Comparison of ENCODE assay signal across 1 cellular context in the genomic region with DNA sequence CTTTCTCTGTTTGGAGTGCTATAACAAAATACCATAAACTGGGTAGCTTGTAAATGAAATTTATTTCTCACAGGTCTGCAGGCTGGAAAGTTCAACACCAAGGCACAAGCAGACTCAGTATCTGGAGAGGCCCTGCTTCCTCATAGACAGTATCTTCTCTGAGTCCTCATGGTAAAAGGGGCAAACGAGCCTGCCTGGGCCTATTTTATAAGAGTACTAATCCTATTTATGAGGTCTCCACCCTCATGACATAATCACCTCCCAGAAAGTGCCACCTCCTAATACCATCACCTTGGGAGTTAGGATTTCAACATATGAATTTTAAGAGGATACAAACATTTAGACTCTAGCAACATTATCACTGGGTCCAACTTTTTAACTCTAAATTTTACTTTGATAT.
TF ChIP-seq lines count a peak whose summit lies in the region.

No MANE protein-coding gene starts in this region.

TF ChIP-seq in HCT116, 20 proteins besides CTCF, POLR2A, EP300 and RAD21 (continued from another document):
- TF ChIP-seq, protein P1, sequence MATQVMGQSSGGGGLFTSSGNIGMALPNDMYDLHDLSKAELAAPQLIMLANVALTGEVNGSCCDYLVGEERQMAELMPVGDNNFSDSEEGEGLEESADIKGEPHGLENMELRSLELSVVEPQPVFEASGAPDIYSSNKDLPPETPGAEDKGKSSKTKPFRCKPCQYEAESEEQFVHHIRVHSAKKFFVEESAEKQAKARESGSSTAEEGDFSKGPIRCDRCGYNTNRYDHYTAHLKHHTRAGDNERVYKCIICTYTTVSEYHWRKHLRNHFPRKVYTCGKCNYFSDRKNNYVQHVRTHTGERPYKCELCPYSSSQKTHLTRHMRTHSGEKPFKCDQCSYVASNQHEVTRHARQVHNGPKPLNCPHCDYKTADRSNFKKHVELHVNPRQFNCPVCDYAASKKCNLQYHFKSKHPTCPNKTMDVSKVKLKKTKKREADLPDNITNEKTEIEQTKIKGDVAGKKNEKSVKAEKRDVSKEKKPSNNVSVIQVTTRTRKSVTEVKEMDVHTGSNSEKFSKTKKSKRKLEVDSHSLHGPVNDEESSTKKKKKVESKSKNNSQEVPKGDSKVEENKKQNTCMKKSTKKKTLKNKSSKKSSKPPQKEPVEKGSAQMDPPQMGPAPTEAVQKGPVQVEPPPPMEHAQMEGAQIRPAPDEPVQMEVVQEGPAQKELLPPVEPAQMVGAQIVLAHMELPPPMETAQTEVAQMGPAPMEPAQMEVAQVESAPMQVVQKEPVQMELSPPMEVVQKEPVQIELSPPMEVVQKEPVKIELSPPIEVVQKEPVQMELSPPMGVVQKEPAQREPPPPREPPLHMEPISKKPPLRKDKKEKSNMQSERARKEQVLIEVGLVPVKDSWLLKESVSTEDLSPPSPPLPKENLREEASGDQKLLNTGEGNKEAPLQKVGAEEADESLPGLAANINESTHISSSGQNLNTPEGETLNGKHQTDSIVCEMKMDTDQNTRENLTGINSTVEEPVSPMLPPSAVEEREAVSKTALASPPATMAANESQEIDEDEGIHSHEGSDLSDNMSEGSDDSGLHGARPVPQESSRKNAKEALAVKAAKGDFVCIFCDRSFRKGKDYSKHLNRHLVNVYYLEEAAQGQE (IDR thresholded peaks at IDR 0.05; ENCODE audit: low read depth): no peak
TF ChIP-seq in HCT116: peak in this region for 0.
